Comparison of ENCODE assay signal across 1 cellular context in genomic region chr3:99768808-99769501, GRCh38.
TF ChIP-seq lines count a peak whose summit lies in the region.

No MANE protein-coding gene starts in this region.

TF ChIP-seq in K562, 482 proteins besides CTCF, POLR2A, EP300 and RAD21 (continued from another document):
- TF ChIP-seq STAT6 (CRISPR knock-in tag; IDR thresholded peaks at IDR 0.05) (no peak), MEIS2 (IDR thresholded peaks at IDR 0.05; ENCODE audit: partially characterized antibody) (peak; percentile 4), POLR2B (IDR thresholded peaks at IDR 0.05; ENCODE audit: low read depth, partially characterized antibody) (no peak)
TF ChIP-seq in K562: peak in this region for 1.
